10 cellular contexts compared by ENCODE assay signal in genomic region chr2:214731008-214731407, GRCh38.
DNase-seq lines count a peak whose midpoint lies in the region; ATAC-seq and TF ChIP-seq lines count a peak whose summit lies in the region.
"Had no signal": no experiment of that assay in that cellular context is flagged by ENCODE, and none has a peak within 500 bp of the region (broad histone marks: within the 10 kb centered on the region; RNA-seq: fewer than 3 reads in every experiment).

No MANE protein-coding gene starts in this region.

- H3K36me3 Mint-ChIP-seq in nephron (ENCODE audit: low read depth): peaks cover 24% of the 10 kb centered on the region

- H3K9me3 Mint-ChIP-seq in nephron: no peaks in the 10 kb centered on the region
- H3K9me3 Mint-ChIP-seq: neural crest cell had no signal

- no peak for TF ChIP-seq CTCF in nephron (IDR thresholded peaks at IDR 0.05; ENCODE audit: unreplicated experiment in 3 of 3)

- no peaks in the 10 kb centered on the region for H3K27me3 Mint-ChIP-seq in nephron (ENCODE audit: low read depth)

- H3K27ac Mint-ChIP-seq in nephron: peak overlapping the region in 2 of 3 experiments; percentile 65 to 86

- H3K4me1 Mint-ChIP-seq in nephron: peaks cover 7% of the 10 kb centered on the region

- DNase-seq in NCI-H1436 (lab: John Stamatoyannopoulos, UW) (peak; percentile 2), NCI-H1436 treated with DMSO at 0.1 percent for 48 hours (lab: John Stamatoyannopoulos, UW) (no peak), NCI-H345 treated with DMSO at 0.1 percent for 48 hours (lab: John Stamatoyannopoulos, UW; ENCODE audit: unreplicated experiment) (peak; percentile 0)
- DNase-seq: tibial artery had no signal

- ATAC-seq in GM21786 (IDR thresholded peaks at IDR 0.05; ENCODE audit: unreplicated experiment) (peak; percentile 78), HG03039 (IDR thresholded peaks at IDR 0.05; ENCODE audit: unreplicated experiment) (no peak), HG02642 (IDR thresholded peaks at IDR 0.05; ENCODE audit: poor library complexity, unreplicated experiment) (no peak), GM21367 (IDR thresholded peaks at IDR 0.05; ENCODE audit: unreplicated experiment) (no peak)

- H3K4me3 Mint-ChIP-seq in nephron: no peak overlapping the region
- H3K4me3 Mint-ChIP-seq: neural crest cell had no signal
